31 cellular contexts compared by ENCODE assay signal in the genomic region with DNA sequence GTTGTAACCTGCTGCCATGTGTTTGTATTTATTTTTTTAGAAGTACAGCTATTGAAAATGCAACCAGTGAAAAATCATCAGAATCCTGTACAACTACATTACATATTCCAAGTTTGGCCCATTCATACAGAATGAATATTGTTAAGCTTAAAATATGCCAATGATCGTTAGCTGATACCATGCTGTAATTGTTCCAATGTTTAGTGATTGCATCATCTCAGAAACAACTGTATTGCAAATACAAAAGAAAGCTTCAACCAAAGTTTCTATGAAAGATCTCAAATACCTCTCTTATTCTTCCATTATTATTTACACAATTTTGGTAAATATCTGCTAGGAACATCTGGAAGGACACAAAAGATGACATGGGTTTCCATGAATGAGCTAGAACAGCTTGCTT.
"Had no signal": no experiment of that assay in that cellular context is flagged by ENCODE, and none has a peak within 500 bp of the region (broad histone marks: within the 10 kb centered on the region; RNA-seq: fewer than 3 reads in every experiment).

No MANE protein-coding gene starts in this region.

- H3K4me3 ChIP-seq: adrenal gland, body of pancreas had no signal

- H3K9me3 ChIP-seq: adrenal gland, body of pancreas had no signal

- ATAC-seq: activated CD4-positive, CD25-positive, alpha-beta regulatory T cell treated with anti-CD3 and anti-CD28 coated beads, Interleukin-2, amount 50 U/mL, for 24 hours; activated CD8-positive, alpha-beta T cell treated with anti-CD3 and anti-CD28 coated beads for 36 hours; activated T-cell treated with anti-CD3 and anti-CD28 coated beads, Interleukin-2, amount 50 U/mL, for 4 hours; activated T-helper 17 cell treated with anti-CD3 and anti-CD28 coated beads, Interleukin-2, amount 50 U/mL, for 72 hours; body of pancreas; esophagus mucosa; T-helper 17 cell had no signal

- H3K27ac ChIP-seq: body of pancreas, epithelial cell of prostate, WERI-Rb-1 had no signal

- H3K4me1 ChIP-seq: adrenal gland, body of pancreas had no signal

- H3K36me3 ChIP-seq: adrenal gland, WERI-Rb-1 had no signal

- FAIRE-seq: colon, endometrium, endothelial cell of umbilical vein had no signal

- DNase-seq: activated B cell treated with CpG ODN at 0.5 μM for 24 hours; activated CD4-positive, alpha-beta T cell treated with anti-CD3 and anti-CD28 coated beads for 48 hours; activated CD4-positive, alpha-beta T cell treated with anti-CD3 and anti-CD28 coated beads, Interleukin-2, amount 50 U/mL, for 1 hour; activated CD4-positive, alpha-beta T cell treated with anti-CD3 and anti-CD28 coated beads, Interleukin-2, amount 50 U/mL, for 48 hours; activated CD8-positive, alpha-beta memory T cell treated with anti-CD3 and anti-CD28 coated beads for 24 hours; activated CD8-positive, alpha-beta T cell treated with anti-CD3 and anti-CD28 coated beads for 36 hours; activated effector memory CD4-positive, alpha-beta T cell treated with Interleukin-2 at 50 U/mL for 16 hours; activated gamma-delta T cell treated with Interleukin-2 at 50 U/mL for 16 hours; activated naive CD4-positive, alpha-beta T cell treated with anti-CD3 and anti-CD28 coated beads, Interleukin-2, amount 50 U/mL, for 16 hours; activated naive CD4-positive, alpha-beta T cell treated with Interleukin-2 at 50 U/mL for 16 hours; activated T-cell treated with anti-CD3 and anti-CD28 coated beads, Interleukin-2, amount 50 U/mL, for 4 hours; adrenal gland; amygdala; aorta; body of pancreas; caudate nucleus; cortex of kidney; effector CD8-positive, alpha-beta T cell; foreskin melanocyte; head of caudate nucleus; T-helper 1 cell; T-helper 17 cell; T1000; WERI-Rb-1 had no signal

- H3K27me3 ChIP-seq: adrenal gland, body of pancreas had no signal
